In the genomic region with DNA sequence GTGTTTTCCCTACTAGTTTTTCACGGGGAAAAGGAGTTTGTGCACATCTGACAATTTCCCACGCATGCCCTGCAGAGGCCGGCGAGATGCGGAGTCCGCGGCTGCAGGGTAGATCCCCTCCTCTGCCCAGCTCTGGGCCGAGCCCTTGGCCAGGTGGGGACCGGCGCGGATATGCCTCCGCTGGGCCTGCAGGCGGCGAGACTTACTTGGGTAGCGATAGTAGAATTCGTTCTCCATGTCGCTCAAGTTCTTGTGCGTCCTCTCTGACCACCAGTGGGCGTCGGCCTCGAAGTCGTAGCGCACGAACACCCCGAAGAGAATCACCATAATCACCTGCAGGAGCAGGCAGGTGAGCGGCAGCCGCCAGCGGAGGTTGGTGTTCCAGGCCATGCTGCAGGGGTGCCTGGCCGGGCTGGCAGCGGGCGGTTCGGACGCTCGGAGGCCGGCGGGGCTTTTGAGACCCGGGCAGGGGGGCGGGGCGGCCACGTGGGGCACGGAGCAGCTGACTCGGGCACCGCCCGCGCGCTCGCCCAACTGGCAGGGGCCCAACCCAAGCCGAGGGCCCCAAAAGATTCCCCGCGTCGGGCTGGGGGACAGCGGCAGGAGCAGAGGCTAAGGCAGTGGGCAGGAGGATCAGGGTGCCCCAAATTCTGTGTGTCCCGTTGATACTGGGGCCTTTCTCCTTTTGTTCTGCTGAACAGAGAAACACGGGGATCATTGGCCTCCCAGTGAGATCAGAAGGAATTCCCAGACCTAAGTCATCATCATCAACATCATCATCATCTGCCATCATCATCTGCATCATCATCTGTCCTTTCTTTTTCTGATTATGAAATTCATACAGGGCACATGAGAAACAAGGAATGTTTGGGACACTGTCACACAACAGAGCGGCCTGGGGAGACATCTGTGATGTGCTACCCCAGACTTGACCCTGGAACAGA, we compare ENCODE assay signal across 8 cellular contexts.
DNase-seq lines count a peak whose midpoint lies in the region; ATAC-seq and TF ChIP-seq lines count a peak whose summit lies in the region.

A gene (minus strand): TSS at position 429 of the 944 bp plus-strand sequence. CDS start 39 bp downstream, at position 390.

- H3K27ac ChIP-seq in brain microvascular endothelial cell (no peak within 1 kb of the TSS), iPS-20b (ENCODE audit: low read length) (no peak within 1 kb of the TSS)

- ATAC-seq in HG03571 (IDR thresholded peaks at IDR 0.05; ENCODE audit: unreplicated experiment): no peak

- peak; percentile 68 for TF ChIP-seq CTCF in brain microvascular endothelial cell (IDR thresholded peaks at IDR 0.05; ENCODE audit: low read depth, low read length, missing control alignments)

- H3K4me3 ChIP-seq in brain microvascular endothelial cell (ENCODE audit: low read depth, low read length) (peak within 1 kb of the TSS; percentile 43), iPS-20b (ENCODE audit: low read length) (peak within 1 kb of the TSS; percentile 67)

- H3K36me3 ChIP-seq in brain microvascular endothelial cell (replicated peaks): no peaks in the 10 kb centered on the region
- no peaks in the 10 kb centered on the region for H3K36me3 ChIP-seq in iPS-20b (ENCODE audit: insufficient read depth, low read depth, low read length)

- H3K9ac ChIP-seq in iPS-20b (ENCODE audit: low read depth, low read length): no peak within 1 kb of the TSS

- peak; percentile 15 for DNase-seq in DMS153 treated with DMSO at 0.1 percent for 48 hours (lab: John Stamatoyannopoulos, UW; ENCODE audit: unreplicated experiment)
- DNase-seq in KBM-7: peak; percentile 56
- peak; percentile 41 for DNase-seq in brain microvascular endothelial cell
- DNase-seq in stimulated activated CD8-positive, alpha-beta memory T cell treated with anti-CD3 and anti-CD28 coated beads, Interleukin-4, amount 100 ng/mL, for 48 hours: peak; percentile 33
- no peak for DNase-seq in DMS79 (lab: John Stamatoyannopoulos, UW)
- no peak for DNase-seq in NCI-H187 (lab: John Stamatoyannopoulos, UW)

- H3K4me1 ChIP-seq in iPS-20b (ENCODE audit: insufficient read depth, low read length): no peaks in the 10 kb centered on the region

- no peaks in the 10 kb centered on the region for H3K9me3 ChIP-seq in iPS-20b (ENCODE audit: insufficient read depth, low read depth, low read length)

- in situ Hi-C loops in KBM-7 (cut with MboI; ENCODE audit: low pct_unique_long_range_greater_than_20kb, low sequenced_read_pairs): no loop called here
- in situ Hi-C loops in brain microvascular endothelial cell (cut with HindIII; ENCODE audit: low pct_ligation_motif_present, low sequenced_read_pairs): no loop called here

- H3K27me3 ChIP-seq in brain microvascular endothelial cell (replicated peaks): peaks cover 13% of the 10 kb centered on the region
- peaks cover 50% of the 10 kb centered on the region for H3K27me3 ChIP-seq in iPS-20b (ENCODE audit: insufficient read depth, low read length)

Comparison
In these comparisons a context has a peak if more than half of its experiments do, and no peak if none do; other contexts are left out.
1. DNase-seq: peak in DMS153 treated with DMSO at 0.1 percent for 48 hours (single experiment), KBM-7 (single experiment), brain microvascular endothelial cell (single experiment) and stimulated activated CD8-positive, alpha-beta memory T cell treated with anti-CD3 and anti-CD28 coated beads, Interleukin-4, amount 100 ng/mL, for 48 hours (single experiment); none in DMS79 (single experiment) and NCI-H187 (0 of 2).